In genomic region chr2:127526142-127526939, GRCh38 we compare ENCODE assay signal across 1 cellular context.
A peak's percentile ranks its signal among the peaks of the same experiment; 100 is the strongest.
TF ChIP-seq lines count a peak whose summit lies in the region.

IWS1 (minus strand) TSS chr2:127526489; CDS start chr2:127526208, 281 bp downstream.

TF ChIP-seq in HCT116, 20 proteins besides CTCF, POLR2A, EP300 and RAD21 (continued from another document):
- no peak for TF ChIP-seq REST (IDR thresholded peaks at IDR 0.05; ENCODE audit: low read depth)
- TF ChIP-seq JUND (IDR thresholded peaks at IDR 0.05): no peak
- TF ChIP-seq FOSL1 (IDR thresholded peaks at IDR 0.05; ENCODE audit: low read depth): no peak
- TF ChIP-seq CBX3 (IDR thresholded peaks at IDR 0.05; ENCODE audit: low read depth): no peak
- peak; percentile 48 for TF ChIP-seq EGR1 (IDR thresholded peaks at IDR 0.05; ENCODE audit: low read depth)
TF ChIP-seq in HCT116: peak in this region for 9.
